Comparison of ENCODE assay signal across 10 cellular contexts in genomic region chr7:112481833-112482669, GRCh38. TPM values are rescaled to one million over a fixed set of nuclear protein-coding genes. Genes with fewer than 3 reads are reported as not detected.
A peak's percentile ranks its signal among the peaks of the same experiment; 100 is the strongest.
DNase-seq lines count a peak whose midpoint lies in the region; ATAC-seq and TF ChIP-seq lines count a peak whose summit lies in the region.
"Had no signal": no experiment of that assay in that cellular context is flagged by ENCODE, and none has a peak within 500 bp of the region (broad histone marks: within the 10 kb centered on the region; RNA-seq: fewer than 3 reads in every experiment).

No MANE protein-coding gene starts in this region.

- H3K36me3 ChIP-seq in HEK293 (ENCODE audit: control insufficient read depth in 2 of 2, insufficient read depth in 1 of 2, low read length in 2 of 2) (no peaks in the 10 kb centered on the region; a peak in 1 of 3 replicates), left ventricle myocardium inferior (peaks cover 6% of the 10 kb centered on the region), subcutaneous abdominal adipose tissue (ENCODE audit: control insufficient read depth in 5 of 5, insufficient read depth in 5 of 5, low read length in 5 of 5) (peaks cover 0 to 9% (median 1%) of the 10 kb centered on the region in 5 donors)

- no peaks in the 10 kb centered on the region for H3K9me3 ChIP-seq in HEK293 (ENCODE audit: control insufficient read depth, insufficient read depth, low read depth, low read length)
- H3K9me3 ChIP-seq in left ventricle myocardium inferior (replicated peaks), result no peaks in the 10 kb centered on the region
- no peaks in the 10 kb centered on the region for H3K9me3 ChIP-seq in subcutaneous abdominal adipose tissue (ENCODE audit: control insufficient read depth in 5 of 5, low read length in 5 of 5)

- H3K4me1 ChIP-seq in HEK293 (ENCODE audit: control insufficient read depth, insufficient read depth, low read length) (peaks cover 5% of the 10 kb centered on the region), left ventricle myocardium inferior (peaks cover 54% of the 10 kb centered on the region), subcutaneous abdominal adipose tissue (ENCODE audit: control insufficient read depth in 5 of 5, insufficient read depth in 5 of 5, low read length in 5 of 5) (peaks cover 0 to 8% (median 7%) of the 10 kb centered on the region in 5 donors)

- no peak for DNase-seq in WTC11 (ENCODE audit: low spot score)
- DNase-seq in left ventricle myocardium inferior, result peak; percentile 20
- no peak for DNase-seq in omental fat pad (ENCODE audit: low spot score)
- no peak for DNase-seq in middle frontal gyrus (ENCODE audit: extremely low spot score, low spot score)
- DNase-seq in activated effector memory CD4-positive, alpha-beta T cell treated with anti-CD3 and anti-CD28 coated beads, Interleukin-2, amount 50 U/mL, for 16 hours, result no peak
- DNase-seq: NCI-H524 treated with DMSO at 0.1 percent for 48 hours had no signal

- no peak overlapping the region for H3K27ac Mint-ChIP-seq in WTC11
- H3K27ac Mint-ChIP-seq: activated naive CD8-positive, alpha-beta T cell had no signal

- no peak overlapping the region for H3K9ac ChIP-seq in subcutaneous abdominal adipose tissue (ENCODE audit: low read length in 5 of 5)

- H3K4me3 ChIP-seq in HEK293 (ENCODE audit: low read depth, low read length), result no peak overlapping the region
- peak overlapping the region; percentile 39 for H3K4me3 ChIP-seq in left ventricle myocardium inferior
- no peak overlapping the region for H3K4me3 ChIP-seq in subcutaneous abdominal adipose tissue (ENCODE audit: low read depth in 1 of 5, low read length in 5 of 5)

- H3K4me1 Mint-ChIP-seq in WTC11, result peaks cover 10% of the 10 kb centered on the region

- CTCF ChIA-PET in HEK293 (lab: Yijun Ruan, JAX), result interaction anchor here (0.6 to 3.8 kb wide), 8 partner anchors 14 to 728 kb away, joined by 3 to 22 read pairs (median 3); no protein-coding TSS in a partner anchor
- CTCF ChIA-PET in WTC11 (lab: Charles Lee), result interaction anchor here (3.7 kb wide), 1 partner anchor 14 kb away, joined by 15 read pairs; no protein-coding TSS in a partner anchor

- H3K36me3 Mint-ChIP-seq in WTC11, result no peaks in the 10 kb centered on the region

- ATAC-seq in WTC11 (peak; percentile 67), GM19463 (IDR thresholded peaks at IDR 0.05; ENCODE audit: unreplicated experiment) (no peak), omental fat pad (ENCODE audit: low FRiP score) (no peak)

- no peaks in the 10 kb centered on the region for H3K27me3 Mint-ChIP-seq in WTC11 (ENCODE audit: low read depth)
- H3K27me3 Mint-ChIP-seq: activated naive CD8-positive, alpha-beta T cell had no signal

- no peaks in the 10 kb centered on the region for H3K9me3 Mint-ChIP-seq in WTC11

- H3K27ac ChIP-seq in HEK293 (ENCODE audit: extremely low read depth, low read depth, low read length) (no peak overlapping the region), left ventricle myocardium inferior (replicated peaks) (peak overlapping the region; percentile 86), subcutaneous abdominal adipose tissue (ENCODE audit: low read depth, low read length) (peak overlapping the region; percentile 7)

- H3K4me3 Mint-ChIP-seq in WTC11, result no peak overlapping the region
- H3K4me3 Mint-ChIP-seq: activated naive CD8-positive, alpha-beta T cell had no signal

- no peak for TF ChIP-seq CTCF in HEK293 (tag by site-specific recombination; IDR thresholded peaks at IDR 0.05)
- TF ChIP-seq CTCF in WTC11 (IDR thresholded peaks at IDR 0.05), result no peak
- no peak for TF ChIP-seq CTCF in left ventricle myocardium inferior (IDR thresholded peaks at IDR 0.05; ENCODE audit: borderline replicate concordance)
- no peak for TF ChIP-seq CTCF in omental fat pad (IDR thresholded peaks at IDR 0.05)

- POLR2A ChIA-PET in HEK293 (lab: Yijun Ruan, JAX) (interaction anchor here (1.5 kb wide), 1 partner anchor 31 kb away, joined by 8 read pairs; the partner anchor contains the start of gene IFRD1), WTC11 (lab: Charles Lee) (interaction anchor here (0.7 kb wide), 1 partner anchor 212 kb away, joined by 3 read pairs; no protein-coding TSS in a partner anchor)

- no peaks in the 10 kb centered on the region for H3K27me3 ChIP-seq in left ventricle myocardium inferior (ENCODE audit: low read depth)
- H3K27me3 ChIP-seq in subcutaneous abdominal adipose tissue (ENCODE audit: control insufficient read depth in 5 of 5, insufficient read depth in 4 of 5, low read length in 5 of 5), result no peaks in the 10 kb centered on the region

- intact Hi-C loops in left ventricle myocardium inferior (cut with micrococcal nuclease), result no loop called here

TF ChIP-seq in HEK293, 187 proteins besides CTCF, POLR2A, EP300 and RAD21 (continues in another document):
- TF ChIP-seq ZNF335 (tag by site-specific recombination; conservative IDR thresholded peaks at IDR 0.05) (no peak), INSM2 (tag by site-specific recombination; IDR thresholded peaks at IDR 0.05) (0 out of 2 replicates have a peak, but pooled peaks have one; percentile 46), ZNF529 (tag by site-specific recombination; IDR thresholded peaks at IDR 0.05; ENCODE audit: insufficient replicate concordance) (no peak), ZNF707 (tag by site-specific recombination; IDR thresholded peaks at IDR 0.05) (no peak), ZNF555 (tag by site-specific recombination; conservative IDR thresholded peaks at IDR 0.05) (no peak), ZNF610 (tag by site-specific recombination; IDR thresholded peaks at IDR 0.05; ENCODE audit: borderline replicate concordance) (no peak), ZNF24 (tag by site-specific recombination; IDR thresholded peaks at IDR 0.05) (0 out of 2 replicates have a peak, but pooled peaks have one; percentile 48), ZNF677 (tag by site-specific recombination; IDR thresholded peaks at IDR 0.05) (no peak), HOXC10 (CRISPR knock-in tag; IDR thresholded peaks at IDR 0.05) (no peak)

TF ChIP-seq in WTC11, 78 proteins besides CTCF, POLR2A, EP300 and RAD21:
- TF ChIP-seq USF1 (CRISPR knock-in tag; IDR thresholded peaks at IDR 0.05), result peak; percentile 26; the same call in 1 of the 2 replicates
- TF ChIP-seq MAX (CRISPR knock-in tag; IDR thresholded peaks at IDR 0.05), result 0 out of 2 replicates have a peak, but pooled peaks have one; percentile 30
- no peak for TF ChIP-seq SMAD4 (CRISPR knock-in tag; IDR thresholded peaks at IDR 0.05)
TF ChIP-seq in WTC11: peak in this region for 2.

RNA-seq across cellular contexts. Expression of gene LSMEM1, which starts 1.3 kb away (rescaled TPM):
- total RNA-seq in WTC11 (2021), result 0.96 to 1.1 TPM (median 1.1 TPM) in 3 replicates
- total RNA-seq in left ventricle myocardium inferior, result 3.5 TPM
- 10 to 100 TPM in 1 of 4 donors, 1 to 10 TPM in 3; 1.8 to 10.2 (median 3.3) TPM for total RNA-seq in omental fat pad

RNA-seq across cellular contexts. Expression of gene IFRD1, which starts 31.8 kb away (rescaled TPM):
- 30.5 to 37.9 TPM (median 31.2 TPM) in 3 replicates for total RNA-seq in WTC11 (2021)
- total RNA-seq in left ventricle myocardium inferior, result 24.6 TPM
- total RNA-seq in omental fat pad, result 10 to 100 TPM; 78.5 to 85.1 (median 80.4) TPM

Comparison
In these comparisons a context has a peak if more than half of its experiments do, and no peak if none do; other contexts are left out.
1. Of the 8 proteins assayed by ChIP-seq in both HEK293 and WTC11: peak only in HEK293: ZBTB21; only in WTC11: none; in both: none; in neither: 7.